In the genomic region with DNA sequence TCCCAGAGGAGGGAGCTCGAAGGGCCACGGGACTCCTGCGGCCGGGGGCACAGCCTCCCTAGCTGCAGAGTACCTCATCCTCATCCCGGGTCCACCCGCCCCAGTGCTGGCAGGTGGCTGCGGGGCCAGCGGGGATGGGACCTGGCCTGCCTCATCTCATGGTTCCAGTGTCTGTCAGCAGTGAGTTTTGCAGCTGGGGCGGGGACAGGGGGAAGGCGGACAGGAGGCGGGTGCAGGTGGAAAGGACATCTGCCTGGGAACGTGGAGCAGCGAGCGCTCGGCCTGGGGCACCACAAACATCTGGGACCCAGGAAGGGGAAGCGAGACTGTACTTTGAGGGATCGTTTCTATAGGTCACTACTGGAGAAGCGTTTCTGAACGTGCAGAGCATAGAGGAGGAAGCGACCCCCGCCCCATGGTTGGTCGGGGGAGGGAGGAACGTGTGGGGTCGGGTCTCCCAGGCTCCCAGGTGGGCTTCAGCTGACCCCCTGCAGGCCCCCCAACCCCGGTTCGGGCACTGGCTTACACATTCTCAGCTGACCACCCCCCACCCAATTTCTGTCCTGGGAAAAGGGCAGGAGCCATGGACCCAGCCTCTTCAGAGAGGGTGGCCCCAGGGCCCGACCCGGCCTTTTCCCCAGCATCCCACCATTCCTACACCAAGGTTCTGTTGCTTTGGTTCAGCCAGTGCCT, we compare ENCODE assay signal across 19 cellular contexts. TPM values are rescaled to one million over a fixed set of nuclear protein-coding genes. Genes with fewer than 3 reads are reported as not detected.
DNase-seq lines count a peak whose midpoint lies in the region; ATAC-seq and TF ChIP-seq lines count a peak whose summit lies in the region.
"Had no signal": no experiment of that assay in that cellular context is flagged by ENCODE, and none has a peak within 500 bp of the region (broad histone marks: within the 10 kb centered on the region; RNA-seq: fewer than 3 reads in every experiment).

No MANE protein-coding gene starts in this region.

- H3K9me3 ChIP-seq in tibial nerve: no peaks in the 10 kb centered on the region
- H3K9me3 ChIP-seq: right lobe of liver, stomach, uterus had no signal

- no peak for TF ChIP-seq EP300 in tibial nerve (IDR thresholded peaks at IDR 0.05)

- no peaks in the 10 kb centered on the region for H3K36me3 ChIP-seq in tibial nerve
- H3K36me3 ChIP-seq: right lobe of liver, stomach, uterus had no signal

- TF ChIP-seq CTCF in epithelial cell of esophagus (IDR thresholded peaks at IDR 0.05; ENCODE audit: insufficient read depth, low read depth, low read length, missing control alignments) (no peak), tibial nerve (IDR thresholded peaks at IDR 0.05) (no peak)

- peak; percentile 33 for DNase-seq in SIG-M5 treated with dmso at 0.1 percent for 504 hours (lab: John Stamatoyannopoulos, UW; ENCODE audit: unreplicated experiment)
- DNase-seq in SIG-M5 (lab: John Stamatoyannopoulos, UW): no peak
- peak; percentile 43 for DNase-seq in NOMO-1 treated with DMSO at 0.1 percent for 48 hours (lab: John Stamatoyannopoulos, UW; ENCODE audit: unreplicated experiment)
- peak; percentile 36 for DNase-seq in epithelial cell of esophagus (ENCODE audit: low read depth)
- no peak for DNase-seq in tibial nerve (ENCODE audit: low spot score in 2 of 2)
- DNase-seq in NCI-H1436 treated with DMSO at 0.1 percent for 48 hours (lab: John Stamatoyannopoulos, UW): no peak
- DNase-seq in left lobe of liver (ENCODE audit: low spot score): no peak
- DNase-seq: activated CD4-positive, alpha-beta T cell treated with anti-CD3 and anti-CD28 coated beads for 4 hours; activated gamma-delta T cell; amniotic stem cell; CD4-positive, alpha-beta memory T cell; cerebellar nuclear complex; endodermal cell; hippocampal formation; NCI-H345; right lobe of liver; stomach; uterus had no signal

- peaks cover 0 to 3% of the 10 kb centered on the region in 2 donors for H3K27me3 ChIP-seq in tibial nerve
- H3K27me3 ChIP-seq: right lobe of liver, uterus had no signal

- WGBS in tibial nerve, 2 donors: 60% methylated on average over 28 of the region's 28 CpGs

- peaks cover 0 to 91% (median 46%) of the 10 kb centered on the region in 4 donors for H3K4me1 ChIP-seq in tibial nerve
- H3K4me1 ChIP-seq: right lobe of liver, uterus had no signal

- no peak overlapping the region for H3K4me3 ChIP-seq in epithelial cell of esophagus (ENCODE audit: low read length)
- no peak overlapping the region for H3K4me3 ChIP-seq in tibial nerve
- H3K4me3 ChIP-seq: right lobe of liver, stomach, uterus had no signal

- no peak for ATAC-seq in left lobe of liver
- ATAC-seq in HG03571 (IDR thresholded peaks at IDR 0.05; ENCODE audit: unreplicated experiment): no peak
- ATAC-seq: right lobe of liver had no signal

- TF ChIP-seq POLR2A in tibial nerve (IDR thresholded peaks at IDR 0.05): no peak

- H3K27ac ChIP-seq in tibial nerve: peak overlapping the region in 3 of 4 donors; percentile 15 to 62 (median 60)
- H3K27ac ChIP-seq: right lobe of liver, stomach, uterus had no signal

RNA-seq across cellular contexts. Expression of gene NOTCH1, which starts 56.5 kb away (rescaled TPM):
- 10 to 100 TPM; 29.3 to 65.4 (median 41.5) TPM for total RNA-seq in tibial nerve
- total RNA-seq in left lobe of liver: 31.9 TPM

Comparison
In these comparisons a context has a peak if more than half of its experiments do, and no peak if none do; other contexts are left out.
1. DNase-seq: peak in SIG-M5 treated with dmso at 0.1 percent for 504 hours (single experiment), NOMO-1 treated with DMSO at 0.1 percent for 48 hours (single experiment) and epithelial cell of esophagus (single experiment); none in SIG-M5 (single experiment), tibial nerve (0 of 2), NCI-H1436 treated with DMSO at 0.1 percent for 48 hours (single experiment) and left lobe of liver (single experiment).